In the genomic region with DNA sequence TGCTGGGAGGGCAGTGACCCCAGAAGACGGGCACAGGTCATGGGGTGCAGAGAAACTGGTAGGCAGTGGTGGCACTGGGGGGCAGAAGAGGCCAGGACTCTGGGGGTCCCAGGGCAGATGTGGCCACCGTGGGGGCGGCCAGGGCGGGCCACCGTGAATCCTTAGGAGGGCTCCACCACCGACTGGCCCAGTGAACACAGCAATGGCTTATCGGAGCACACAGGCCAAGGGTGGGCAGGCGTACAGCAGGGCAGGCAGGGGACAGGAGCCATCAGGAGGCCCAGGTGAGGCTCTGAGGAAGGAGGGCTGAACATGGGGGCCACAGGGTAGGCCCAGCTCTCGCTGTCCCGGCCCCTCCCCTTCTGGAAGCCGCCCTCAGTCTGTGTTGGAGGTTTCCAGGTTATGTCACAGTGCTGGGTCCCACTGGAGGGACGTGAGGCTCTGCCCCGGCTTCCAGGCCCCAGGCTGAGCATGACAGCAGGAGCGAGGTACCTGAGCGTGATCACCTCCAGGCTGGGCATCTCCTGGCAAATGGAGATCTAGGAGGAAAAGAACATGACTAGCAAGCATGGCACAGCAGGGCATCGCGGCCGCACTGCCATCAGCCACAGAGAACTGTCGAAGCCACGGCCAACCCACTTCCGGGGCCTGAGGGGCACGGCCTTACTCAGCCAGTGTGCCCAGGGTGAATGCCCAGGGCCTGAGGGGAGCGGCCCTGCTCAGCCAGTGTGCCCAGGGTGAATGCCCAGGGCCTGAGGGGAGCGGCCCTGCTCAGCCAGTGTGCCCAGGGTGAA, we compare ENCODE assay signal across 23 cellular contexts. TPM values are rescaled to one million over a fixed set of nuclear protein-coding genes. Genes with fewer than 3 reads are reported as not detected.
"Had no signal": no experiment of that assay in that cellular context is flagged by ENCODE, and none has a peak within 500 bp of the region (broad histone marks: within the 10 kb centered on the region; RNA-seq: fewer than 3 reads in every experiment).

No MANE protein-coding gene starts in this region.

- H3K4me3 ChIP-seq: MG63, SJCRH30 had no signal

- H3K9me3 ChIP-seq: MG63, SJCRH30 had no signal

- H3K27me3 ChIP-seq: MG63, SJCRH30 had no signal

- H3K36me3 ChIP-seq: SJCRH30 had no signal

- ATAC-seq: Panc1, PC-3, SK-N-SH treated with all-trans-retinoic acid at 6 μM for 48 hours had no signal

- DNase-seq: Karpas-422, KG1, MG63, NCI-H1092, NCI-H1105 treated with DMSO at 0.1 percent for 48 hours, NCI-H1417 treated with DMSO at 0.1 percent for 48 hours, NCI-H146, NCI-H1694 treated with DMSO at 0.1 percent for 48 hours, NCI-H1930, NCI-H2081, NCI-H2107, NCI-H2227 treated with DMSO at 0.1 percent for 48 hours, NCI-H524, NCI-H69, NCI-H774, PC-3, SHP77 treated with DMSO at 0.1 percent for 48 hours, SJCRH30 had no signal

- H3K27ac ChIP-seq: RWPE1, SJCRH30 had no signal

RNA-seq across cellular contexts. Expression of gene TRPM2, which starts 18.0 kb away (rescaled TPM):
- total RNA-seq: HT-29 had no signal

RNA-seq across cellular contexts. Expression of gene AIRE, which starts 49.8 kb away (rescaled TPM):
- total RNA-seq: HT-29, NCI-H460, PC-3 had no signal
